In the genomic region with DNA sequence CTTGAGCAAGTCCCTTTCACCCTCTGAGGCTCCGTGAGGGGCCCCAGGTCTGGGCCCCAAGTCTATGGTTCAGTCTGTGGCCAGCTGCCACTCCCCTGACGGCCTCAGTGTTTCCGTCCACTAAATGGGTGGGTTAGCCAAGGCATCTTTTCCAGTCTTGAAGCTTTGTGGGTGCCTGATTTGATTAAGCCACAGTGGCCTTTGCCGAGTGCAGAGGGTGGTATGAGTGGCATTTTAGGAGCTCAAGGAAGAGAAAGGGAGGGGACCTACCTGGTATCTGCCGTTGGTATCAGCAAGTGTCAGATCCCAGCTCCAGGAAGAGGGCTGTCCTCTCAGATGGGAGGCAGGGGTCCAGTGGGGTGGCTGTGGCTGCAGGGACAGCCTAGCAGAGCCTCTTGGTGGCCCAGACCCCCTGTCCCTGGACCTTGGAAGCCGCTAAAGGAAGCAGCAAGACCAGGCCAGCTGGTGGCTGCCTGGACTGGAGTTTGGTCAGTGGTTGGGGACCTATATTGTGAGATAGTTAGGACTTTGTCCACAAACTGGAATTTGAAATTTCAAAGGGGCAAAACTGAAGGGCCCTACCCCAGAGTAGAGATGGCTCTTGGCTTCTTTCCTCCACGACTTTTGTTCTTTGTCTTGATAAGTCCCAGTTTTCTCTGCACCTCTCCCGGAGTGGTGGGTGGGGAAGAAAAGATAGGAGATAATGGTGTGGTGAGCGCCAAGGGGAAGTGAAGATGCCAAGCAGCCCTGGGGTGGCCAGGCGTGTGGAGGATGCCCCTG, we compare ENCODE assay signal across 1 cellular context.
A peak's percentile ranks its signal among the peaks of the same experiment; 100 is the strongest.
TF ChIP-seq lines count a peak whose summit lies in the region.

No MANE protein-coding gene starts in this region.

TF ChIP-seq in HepG2, 621 proteins besides CTCF, POLR2A, EP300 and RAD21 (continued from another document and continues in another):
- TF ChIP-seq ZNF407 (CRISPR knock-in tag; IDR thresholded peaks at IDR 0.05; ENCODE audit: not compliant biosample characterization) (no peak), ZNF776 (CRISPR knock-in tag; IDR thresholded peaks at IDR 0.05) (no peak), ZNF878 (CRISPR knock-in tag; IDR thresholded peaks at IDR 0.05) (no peak), KIAA2018 (CRISPR knock-in tag; IDR thresholded peaks at IDR 0.05; ENCODE audit: borderline replicate concordance) (0 out of 2 replicates have a peak, but pooled peaks have one; percentile 25), HOMEZ (CRISPR knock-in tag; IDR thresholded peaks at IDR 0.05; ENCODE audit: low read depth) (no peak), BRD4 (CRISPR knock-in tag; IDR thresholded peaks at IDR 0.05) (peak; percentile 54; the same call in 1 of the 2 replicates), ZNF512 (CRISPR knock-in tag; IDR thresholded peaks at IDR 0.05) (no peak), HNRNPH1 (optimal IDR thresholded peaks at IDR 0.05; ENCODE audit: low read depth, low read length) (no peak), NCOA1 (CRISPR knock-in tag; IDR thresholded peaks at IDR 0.05) (no peak), RXRB (CRISPR knock-in tag; IDR thresholded peaks at IDR 0.05; ENCODE audit: borderline replicate concordance) (0 out of 2 replicates have a peak, but pooled peaks have one; percentile 7), ZEB1 (IDR thresholded peaks at IDR 0.05; ENCODE audit: insufficient replicate concordance, low read depth) (no peak), ZFX (CRISPR knock-in tag; IDR thresholded peaks at IDR 0.05; ENCODE audit: low read depth) (no peak), SRSF9 (IDR thresholded peaks at IDR 0.05; ENCODE audit: borderline replicate concordance, insufficient read depth, low read depth, low read length, poor library complexity, severe bottlenecking) (no peak), ZNF605 (CRISPR knock-in tag; IDR thresholded peaks at IDR 0.05) (peak; percentile 68), ZNF724P (CRISPR knock-in tag; IDR thresholded peaks at IDR 0.05; ENCODE audit: borderline replicate concordance) (no peak), FOSL2 (CRISPR knock-in tag; IDR thresholded peaks at IDR 0.05) (no peak), KLF13 (CRISPR knock-in tag; IDR thresholded peaks at IDR 0.05) (no peak), MED1 (CRISPR knock-in tag; IDR thresholded peaks at IDR 0.05) (no peak), ZSCAN9 (CRISPR knock-in tag; IDR thresholded peaks at IDR 0.05; ENCODE audit: borderline replicate concordance) (no peak), ZNF746 (CRISPR knock-in tag; IDR thresholded peaks at IDR 0.05) (peak; percentile 60; the same call in 1 of the 2 replicates)
- TF ChIP-seq, protein P1, sequence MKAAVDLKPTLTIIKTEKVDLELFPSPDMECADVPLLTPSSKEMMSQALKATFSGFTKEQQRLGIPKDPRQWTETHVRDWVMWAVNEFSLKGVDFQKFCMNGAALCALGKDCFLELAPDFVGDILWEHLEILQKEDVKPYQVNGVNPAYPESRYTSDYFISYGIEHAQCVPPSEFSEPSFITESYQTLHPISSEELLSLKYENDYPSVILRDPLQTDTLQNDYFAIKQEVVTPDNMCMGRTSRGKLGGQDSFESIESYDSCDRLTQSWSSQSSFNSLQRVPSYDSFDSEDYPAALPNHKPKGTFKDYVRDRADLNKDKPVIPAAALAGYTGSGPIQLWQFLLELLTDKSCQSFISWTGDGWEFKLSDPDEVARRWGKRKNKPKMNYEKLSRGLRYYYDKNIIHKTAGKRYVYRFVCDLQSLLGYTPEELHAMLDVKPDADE (CRISPR knock-in tag; IDR thresholded peaks at IDR 0.05): no peak
- TF ChIP-seq, protein P2, sequence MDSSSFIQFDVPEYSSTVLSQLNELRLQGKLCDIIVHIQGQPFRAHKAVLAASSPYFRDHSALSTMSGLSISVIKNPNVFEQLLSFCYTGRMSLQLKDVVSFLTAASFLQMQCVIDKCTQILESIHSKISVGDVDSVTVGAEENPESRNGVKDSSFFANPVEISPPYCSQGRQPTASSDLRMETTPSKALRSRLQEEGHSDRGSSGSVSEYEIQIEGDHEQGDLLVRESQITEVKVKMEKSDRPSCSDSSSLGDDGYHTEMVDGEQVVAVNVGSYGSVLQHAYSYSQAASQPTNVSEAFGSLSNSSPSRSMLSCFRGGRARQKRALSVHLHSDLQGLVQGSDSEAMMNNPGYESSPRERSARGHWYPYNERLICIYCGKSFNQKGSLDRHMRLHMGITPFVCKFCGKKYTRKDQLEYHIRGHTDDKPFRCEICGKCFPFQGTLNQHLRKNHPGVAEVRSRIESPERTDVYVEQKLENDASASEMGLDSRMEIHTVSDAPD (CRISPR knock-in tag; IDR thresholded peaks at IDR 0.05): no peak
